ENCODE assay signal across 10 cellular contexts in the genomic region with DNA sequence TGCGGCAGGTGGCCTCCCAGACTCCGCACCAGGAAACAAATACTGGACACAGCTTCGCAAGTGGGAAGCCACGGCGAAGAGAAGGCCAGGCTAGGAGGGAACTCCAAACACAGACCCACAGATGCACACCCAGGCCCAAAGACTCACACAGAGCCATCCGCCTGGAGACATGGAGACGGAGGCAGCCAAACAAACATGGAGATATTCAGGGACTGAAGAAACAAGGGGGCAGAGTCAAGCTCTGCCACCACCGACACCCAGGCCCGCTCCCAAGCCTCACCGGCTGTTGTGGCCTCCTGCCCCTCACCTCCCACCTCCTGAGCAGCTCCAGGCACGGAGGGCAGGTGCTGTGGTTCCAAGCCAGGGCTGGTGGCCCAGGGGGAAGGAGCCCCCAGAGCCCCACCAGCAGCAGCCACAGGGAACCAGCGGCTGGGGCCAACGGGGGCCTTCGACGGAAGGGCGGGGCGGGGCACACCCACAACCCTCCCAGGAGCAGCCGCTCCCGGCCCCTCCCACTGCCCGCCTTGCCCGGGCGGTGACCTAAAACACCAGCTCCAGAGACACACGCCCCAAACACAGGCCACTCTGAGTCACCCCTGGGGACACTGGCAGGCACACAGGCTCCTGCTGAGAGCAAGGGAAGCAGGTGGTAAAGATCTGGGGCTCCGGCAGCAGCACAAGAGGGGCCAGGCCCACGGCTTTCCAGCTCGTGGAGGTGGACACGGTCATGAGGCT. TPM values are rescaled to one million over a fixed set of nuclear protein-coding genes. Genes with fewer than 3 reads are reported as not detected.
DNase-seq lines count a peak whose midpoint lies in the region; ATAC-seq, FAIRE-seq and TF ChIP-seq lines count a peak whose summit lies in the region.
"Had no signal": no experiment of that assay in that cellular context is flagged by ENCODE, and none has a peak within 500 bp of the region (broad histone marks: within the 10 kb centered on the region; RNA-seq: fewer than 3 reads in every experiment).

No MANE protein-coding gene starts in this region.

- no peaks in the 10 kb centered on the region for H3K9me3 ChIP-seq in MG63
- H3K9me3 ChIP-seq in astrocyte (ENCODE audit: insufficient read depth, low read depth, low read length): no peaks in the 10 kb centered on the region
- no peaks in the 10 kb centered on the region for H3K9me3 ChIP-seq in osteoblast (ENCODE audit: low read depth, low read length)

- H3K9me3 Mint-ChIP-seq in astrocyte (ENCODE audit: unreplicated experiment): no peaks in the 10 kb centered on the region

- no peaks in the 10 kb centered on the region for H3K27me3 ChIP-seq in MG63
- H3K27me3 ChIP-seq in astrocyte (ENCODE audit: insufficient read depth, low read length): no peaks in the 10 kb centered on the region
- H3K27me3 ChIP-seq in osteoblast (ENCODE audit: insufficient read depth, low read length): no peaks in the 10 kb centered on the region

- peaks cover 22% of the 10 kb centered on the region for H4K20me1 ChIP-seq in astrocyte (ENCODE audit: insufficient read depth, low read length)
- peaks cover 15% of the 10 kb centered on the region for H4K20me1 ChIP-seq in osteoblast (ENCODE audit: insufficient read depth, low read length)

- H3K9ac ChIP-seq in astrocyte (ENCODE audit: low read length): no peak overlapping the region
- H3K9ac ChIP-seq: parathyroid adenoma had no signal

- ATAC-seq in GM18870 (IDR thresholded peaks at IDR 0.05; ENCODE audit: unreplicated experiment): no peak
- ATAC-seq in HG03039 (IDR thresholded peaks at IDR 0.05; ENCODE audit: unreplicated experiment): no peak

- H3K4me1 ChIP-seq in astrocyte (ENCODE audit: insufficient read depth, low read length) (no peaks in the 10 kb centered on the region), osteoblast (ENCODE audit: insufficient read depth, low read length) (peaks cover 3% of the 10 kb centered on the region)
- H3K4me1 ChIP-seq: parathyroid adenoma had no signal

- no peak overlapping the region for H3K4me3 ChIP-seq in MG63
- H3K4me3 ChIP-seq in astrocyte (ENCODE audit: insufficient read depth, low read depth, low read length): no peak overlapping the region
- no peak overlapping the region for H3K4me3 ChIP-seq in osteoblast (ENCODE audit: insufficient read depth, low read length)

- peaks cover 17% of the 10 kb centered on the region for H3K36me3 Mint-ChIP-seq in astrocyte (ENCODE audit: low read depth, unreplicated experiment)

- H3K4me1 Mint-ChIP-seq in astrocyte (ENCODE audit: low read depth, unreplicated experiment): peaks cover 10% of the 10 kb centered on the region

- no peak for FAIRE-seq in astrocyte (lab: Jason Lieb, UNC)
- FAIRE-seq: colon had no signal

- H3K27ac ChIP-seq in astrocyte (ENCODE audit: low read depth, low read length) (no peak overlapping the region), osteoblast (ENCODE audit: low read depth, low read length) (no peak overlapping the region)
- H3K27ac ChIP-seq: parathyroid adenoma had no signal

- H3K4me3 Mint-ChIP-seq in astrocyte (ENCODE audit: unreplicated experiment): no peak overlapping the region

- DNase-seq in CMK (ENCODE audit: low read depth) (peak; percentile 53), MG63 (peak; percentile 30), astrocyte (ENCODE audit: low read depth) (no peak), myocyte (ENCODE audit: low read depth) (peak; percentile 94), NCI-H748 (lab: John Stamatoyannopoulos, UW; ENCODE audit: unreplicated experiment) (no peak), osteoblast (ENCODE audit: insufficient read length, low spot score, missing footprints) (no peak)

- H3K27ac Mint-ChIP-seq in astrocyte (ENCODE audit: unreplicated experiment): peak overlapping the region; percentile 41

- no peaks in the 10 kb centered on the region for H3K27me3 Mint-ChIP-seq in astrocyte (ENCODE audit: low read depth, unreplicated experiment)

- no peak overlapping the region for H2AFZ ChIP-seq in astrocyte (ENCODE audit: low read depth, low read length)
- H2AFZ ChIP-seq in osteoblast (ENCODE audit: low read length): no peak overlapping the region
- H2AFZ ChIP-seq: parathyroid adenoma had no signal

- peaks cover 19% of the 10 kb centered on the region for H3K36me3 ChIP-seq in MG63
- H3K36me3 ChIP-seq in astrocyte (ENCODE audit: insufficient read depth, low read length): no peaks in the 10 kb centered on the region
- H3K36me3 ChIP-seq in osteoblast (ENCODE audit: insufficient read depth, low read length): peaks cover 11% of the 10 kb centered on the region

- H3K79me2 ChIP-seq in astrocyte (ENCODE audit: insufficient read depth, low read length): peaks cover 7% of the 10 kb centered on the region
- peaks cover 7% of the 10 kb centered on the region for H3K79me2 ChIP-seq in osteoblast (ENCODE audit: insufficient read depth, low read length)
- H3K79me2 ChIP-seq: parathyroid adenoma had no signal

- H3K4me2 ChIP-seq in astrocyte (ENCODE audit: low read length): no peak overlapping the region
- H3K4me2 ChIP-seq in osteoblast (ENCODE audit: insufficient read depth, low read length): no peak overlapping the region

- TF ChIP-seq CTCF in astrocyte (IDR thresholded peaks at IDR 0.05; ENCODE audit: insufficient read depth, low read depth, low read length) (no peak), osteoblast (IDR thresholded peaks at IDR 0.05; ENCODE audit: extremely low read depth, low read depth, low read length) (no peak)

RNA-seq across cellular contexts. Expression of a gene that starts 31.9 kb away (rescaled TPM):
- 6.3 and 22.2 TPM in 2 replicates for total RNA-seq in MG63 (2014; rRNA removed; shearing (Covaris generic); ENCODE audit: low replicate concordance)
- total RNA-seq in astrocyte (37.1 and 39.1 TPM in 2 replicates), myocyte (50.2 and 53.5 TPM in 2 replicates), osteoblast (10.6 and 11.6 TPM in 2 replicates)
- polyA plus RNA-seq in myocyte (2012): 152 TPM

Comparison
In these comparisons a context has a peak if more than half of its experiments do, and no peak if none do; other contexts are left out.
1. DNase-seq: peak in CMK (single experiment), MG63 (single experiment) and myocyte (single experiment); none in astrocyte (single experiment), NCI-H748 (single experiment) and osteoblast (single experiment).